ENCODE assay signal across 8 cellular contexts in genomic region chr19:13154241-13154778, GRCh38. TPM values are rescaled to one million over a fixed set of nuclear protein-coding genes. Genes with fewer than 3 reads are reported as not detected.
DNase-seq lines count a peak whose midpoint lies in the region; TF ChIP-seq lines count a peak whose summit lies in the region.

No MANE protein-coding gene starts in this region.

- H3K27me3 ChIP-seq in neuronal stem cell (ENCODE audit: control insufficient read depth in 3 of 3, insufficient read depth in 3 of 3, low read depth in 1 of 3, low read length in 3 of 3): no peaks in the 10 kb centered on the region

- no peak overlapping the region for H2BK5ac ChIP-seq in neuronal stem cell (ENCODE audit: low read length)

- H3K27ac ChIP-seq in neuronal stem cell (replicated peaks; ENCODE audit: low read length) (peak overlapping the region; percentile 11), urinary bladder (ENCODE audit: low read depth) (peak overlapping the region; percentile 97)

- H3K36me3 ChIP-seq in neuronal stem cell (replicated peaks in 1 of 2; ENCODE audit: control insufficient read depth in 2 of 2, insufficient read depth in 2 of 2, low read length in 2 of 2) (peaks cover 0 to 13% of the 10 kb centered on the region in 2 donors), urinary bladder (ENCODE audit: insufficient read depth) (no peaks in the 10 kb centered on the region)

- WGBS in neuronal stem cell (ENCODE audit: extremely low coverage in 2 of 2, insufficient read length in 2 of 2, insufficient replicate concordance in 1 of 2), 2 donors: no CpG with 5 or more reads among the region's 21 CpGs
- under 1% methylated on average over 21 of the region's 21 CpGs for WGBS in urinary bladder

- peak overlapping the region; percentile 49 for H3K23ac ChIP-seq in neuronal stem cell (ENCODE audit: low read depth, low read length, poor library complexity)

- peaks cover 13% of the 10 kb centered on the region for H3K79me1 ChIP-seq in neuronal stem cell (ENCODE audit: low read depth, low read length)

- no peak overlapping the region for H4K8ac ChIP-seq in neuronal stem cell (ENCODE audit: low read depth, low read length)

- peak overlapping the region; percentile 98 for H2BK15ac ChIP-seq in neuronal stem cell (ENCODE audit: low read length)

- H3K9ac ChIP-seq in neuronal stem cell (ENCODE audit: low read depth, low read length, poor library complexity): peak overlapping the region; percentile 99

- H2AFZ ChIP-seq in neuronal stem cell (ENCODE audit: low read length): no peak overlapping the region

- H3K18ac ChIP-seq in neuronal stem cell (ENCODE audit: low read length): peak overlapping the region; percentile 95

- DNase-seq in AG09309 (ENCODE audit: low read depth) (peak; percentile 86), GM20000 (ENCODE audit: low spot score) (peak; percentile 69), foreskin fibroblast (peak; percentile 96 to 98), neuronal stem cell (ENCODE audit: low spot score) (peak; percentile 46), NCI-H187 (lab: John Stamatoyannopoulos, UW) (no peak)
- DNase-seq in activated naive CD4-positive, alpha-beta T cell treated with Interleukin-2 at 50 U/mL for 16 hours: peak; percentile 66

- H2BK120ac ChIP-seq in neuronal stem cell (ENCODE audit: low read depth, low read length): no peak overlapping the region

- peak overlapping the region; percentile 94 for H3K4me2 ChIP-seq in neuronal stem cell (ENCODE audit: insufficient read depth, low read length, poor library complexity, severe bottlenecking)

- H3K14ac ChIP-seq in neuronal stem cell (ENCODE audit: low read length): peak overlapping the region; percentile 84

- H3K4ac ChIP-seq in neuronal stem cell (ENCODE audit: low read length): no peak overlapping the region

- no peak overlapping the region for H4K91ac ChIP-seq in neuronal stem cell (ENCODE audit: low read depth, low read length, poor library complexity)

- H3K4me3 ChIP-seq in AG09309 (ENCODE audit: control insufficient read depth, low read depth, low read length) (peak overlapping the region; percentile 63), foreskin fibroblast (ENCODE audit: low read depth in 1 of 2, low read length in 2 of 2) (peak overlapping the region; percentile 77 to 95), neuronal stem cell (ENCODE audit: low read length in 2 of 2) (peak overlapping the region; percentile 94 to 99), urinary bladder (ENCODE audit: low read depth, low read length) (peak overlapping the region; percentile 83)

- H2AK5ac ChIP-seq in neuronal stem cell (ENCODE audit: low read depth, low read length): peak overlapping the region; percentile 88

- H2BK12ac ChIP-seq in neuronal stem cell (ENCODE audit: low read length): no peak overlapping the region

- H3K4me1 ChIP-seq in neuronal stem cell (ENCODE audit: control insufficient read depth in 2 of 2, insufficient read depth in 1 of 2, low read depth in 1 of 2, low read length in 2 of 2) (peaks cover 7 to 9% of the 10 kb centered on the region in 2 donors), urinary bladder (ENCODE audit: insufficient read depth) (peaks cover 1% of the 10 kb centered on the region)

- no peaks in the 10 kb centered on the region for H3K9me3 ChIP-seq in neuronal stem cell (replicated peaks in 1 of 2; ENCODE audit: control insufficient read depth in 2 of 2, insufficient read depth in 1 of 2, low read depth in 1 of 2, low read length in 2 of 2)

- TF ChIP-seq CTCF in AG09309 (IDR thresholded peaks at IDR 0.05; ENCODE audit: control insufficient read depth, insufficient read depth, low read depth, low read length, missing control alignments) (no peak), GM20000 (IDR thresholded peaks at IDR 0.05; ENCODE audit: extremely low read depth, missing control alignments) (no peak), foreskin fibroblast (IDR thresholded peaks at IDR 0.05; ENCODE audit: low read depth, low read length) (no peak)

TF ChIP-seq in PFSK-1, 5 proteins besides CTCF, POLR2A, EP300 and RAD21:
- TF ChIP-seq TAF1 (IDR thresholded peaks at IDR 0.05; ENCODE audit: borderline replicate concordance, insufficient read depth, low read length) (0 out of 2 replicates have a peak, but pooled peaks have one; percentile 60), POLR2AphosphoS5 (IDR thresholded peaks at IDR 0.05; ENCODE audit: low read depth, low read length) (peak; percentile 22; the same call in 1 of the 2 replicates), REST (IDR thresholded peaks at IDR 0.05; ENCODE audit: insufficient read depth in 1 of 2, low read depth in 2 of 2, low read length in 2 of 2) (no peak), SIN3A (IDR thresholded peaks at IDR 0.05; ENCODE audit: borderline replicate concordance, insufficient read depth, low read length) (no peak), FOXP2 (optimal IDR thresholded peaks at IDR 0.05; ENCODE audit: borderline replicate concordance, extremely low read depth, extremely low read length, insufficient read depth) (peak; percentile 95)

RNA-seq across cellular contexts. Expression of gene IER2, which starts 4.1 kb away (rescaled TPM):
- polyA plus RNA-seq in PFSK-1 (2012; ENCODE audit: insufficient read length, low read depth): 110 TPM
- polyA plus RNA-seq in neuronal stem cell (2013, experiment 1 of 2): 64.6 TPM
- 64.5 TPM for polyA plus RNA-seq in neuronal stem cell (2013, experiment 2 of 2)
- total RNA-seq in urinary bladder: 17.0 TPM
- polyA plus RNA-seq in urinary bladder: 268 TPM

RNA-seq across cellular contexts. Expression of gene STX10, which starts 4.1 kb away (rescaled TPM):
- polyA plus RNA-seq in PFSK-1 (2012; ENCODE audit: insufficient read length, low read depth): 141 TPM
- 35.3 TPM for polyA plus RNA-seq in neuronal stem cell (2013, experiment 1 of 2)
- polyA plus RNA-seq in neuronal stem cell (2013, experiment 2 of 2): 33.1 TPM
- 26.4 TPM for total RNA-seq in urinary bladder
- 76.1 TPM for polyA plus RNA-seq in urinary bladder

RNA-seq across cellular contexts. Expression of gene NACC1, which starts 36.2 kb away (rescaled TPM):
- polyA plus RNA-seq in PFSK-1 (2012; ENCODE audit: insufficient read length, low read depth): 58.8 TPM
- 123 TPM for polyA plus RNA-seq in neuronal stem cell (2013, experiment 1 of 2)
- 121 TPM for polyA plus RNA-seq in neuronal stem cell (2013, experiment 2 of 2)
- total RNA-seq in urinary bladder: 10.2 TPM
- 25.7 TPM for polyA plus RNA-seq in urinary bladder

RNA-seq across cellular contexts. Expression of gene TRMT1, which starts 37.8 kb away (rescaled TPM):
- 129 TPM for polyA plus RNA-seq in PFSK-1 (2012; ENCODE audit: insufficient read length, low read depth)
- polyA plus RNA-seq in neuronal stem cell (2013, experiment 1 of 2): 22.9 TPM
- polyA plus RNA-seq in neuronal stem cell (2013, experiment 2 of 2): 24.4 TPM
- 16.5 TPM for total RNA-seq in urinary bladder
- polyA plus RNA-seq in urinary bladder: 31.2 TPM

RNA-seq across cellular contexts. Expression of gene LYL1, which starts 51.7 kb away (rescaled TPM):
- polyA plus RNA-seq in PFSK-1 (2012; ENCODE audit: insufficient read length, low read depth): 0.31 TPM
- polyA plus RNA-seq in neuronal stem cell (2013, experiment 1 of 2): 1.1 TPM
- polyA plus RNA-seq in neuronal stem cell (2013, experiment 2 of 2): 1.1 TPM
- 4.8 TPM for total RNA-seq in urinary bladder
- 15.7 TPM for polyA plus RNA-seq in urinary bladder

Comparison
In these comparisons a context has a peak if more than half of its experiments do, and no peak if none do; other contexts are left out.
1. DNase-seq: peak in AG09309 (single experiment), GM20000 (single experiment), activated naive CD4-positive, alpha-beta T cell treated with Interleukin-2 at 50 U/mL for 16 hours (single experiment), foreskin fibroblast (2 of 2) and neuronal stem cell (single experiment); none in NCI-H187 (0 of 2).
2. Peak in every context shown above with its lines, with median percentiles within 50 percentile points of each other: H3K4me3 ChIP-seq.